8 cellular contexts compared by ENCODE assay signal in the genomic region with DNA sequence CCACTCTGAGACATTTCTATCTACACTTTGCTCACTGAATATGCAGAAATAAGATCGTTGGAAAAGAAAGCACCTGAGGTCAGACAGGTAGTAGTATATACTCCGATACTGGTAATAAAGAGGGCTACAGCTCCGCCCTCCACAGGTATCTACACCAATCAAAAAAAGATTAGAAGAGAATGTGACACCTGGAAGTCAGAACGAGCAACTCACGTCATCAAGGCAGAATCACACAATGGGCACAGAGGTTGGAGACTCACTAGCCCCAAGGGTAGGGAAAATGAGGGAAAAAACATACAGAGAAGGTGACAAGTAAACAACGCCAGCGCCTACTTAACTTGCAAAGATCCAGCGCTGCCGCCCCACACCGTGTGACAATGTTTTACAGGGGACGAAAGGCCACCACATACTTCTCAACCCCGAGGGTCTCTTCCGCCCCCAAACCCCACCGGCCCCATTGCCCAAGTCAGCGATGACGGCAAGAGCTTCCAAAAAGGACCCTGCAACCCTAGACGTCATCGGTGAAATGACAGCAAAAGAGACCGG. TPM values are rescaled to one million over a fixed set of nuclear protein-coding genes. Genes with fewer than 3 reads are reported as not detected.
DNase-seq lines count a peak whose midpoint lies in the region; ATAC-seq and TF ChIP-seq lines count a peak whose summit lies in the region.

No MANE protein-coding gene starts in this region.

- H3K36me3 Mint-ChIP-seq in MCF 10A (ENCODE audit: insufficient read depth, unreplicated experiment), result no peaks in the 10 kb centered on the region

- H3K4me1 Mint-ChIP-seq in MCF 10A (ENCODE audit: insufficient read depth, unreplicated experiment), result peaks cover 18% of the 10 kb centered on the region

- no peaks in the 10 kb centered on the region for H3K27me3 Mint-ChIP-seq in MCF 10A (ENCODE audit: insufficient read depth, unreplicated experiment)

- intact Hi-C loops in MCF 10A (cut with micrococcal nuclease), result no loop called here

- peak overlapping the region; percentile 85 for H3K4me3 Mint-ChIP-seq in MCF 10A (ENCODE audit: unreplicated experiment)

- H3K9me3 Mint-ChIP-seq in MCF 10A (ENCODE audit: unreplicated experiment), result no peaks in the 10 kb centered on the region

- DNase-seq in DMS79 (lab: John Stamatoyannopoulos, UW) (peak; percentile 70), HuH-7.5 (ENCODE audit: low spot score) (peak; percentile 12), RPMI8226 (peak; percentile 78), MCF 10A (ENCODE audit: unreplicated experiment) (peak; percentile 71), iPS-NIHi11 (ENCODE audit: low spot score) (peak; percentile 60), skeletal muscle cell (ENCODE audit: low read depth) (peak; percentile 16), OCI-M2 (lab: John Stamatoyannopoulos, UW; ENCODE audit: unreplicated experiment) (no peak)

- no peak for TF ChIP-seq CTCF in MCF 10A (IDR thresholded peaks at IDR 0.05; ENCODE audit: unreplicated experiment)

- peak overlapping the region; percentile 64 for H3K4me3 ChIP-seq in skeletal muscle cell (ENCODE audit: low read depth, low read length)

- peak; percentile 32 for ATAC-seq in GM21381 (IDR thresholded peaks at IDR 0.05; ENCODE audit: unreplicated experiment)

- peak overlapping the region; percentile 91 for H3K27ac Mint-ChIP-seq in MCF 10A (ENCODE audit: low read depth, unreplicated experiment)

- POLR2A ChIA-PET in MCF 10A (lab: Yijun Ruan, JAX), result interaction anchor here (0.6 to 1.5 kb wide), 9 partner anchors 9 to 915 kb away, joined by 3 to 13 read pairs (median 4); no protein-coding TSS in a partner anchor

- CTCF ChIA-PET in MCF 10A (lab: Yijun Ruan, JAX), result interaction anchor here (0.6 to 1.9 kb wide), 9 partner anchors 9 to 1157 kb away, joined by 3 to 7 read pairs (median 3); no protein-coding TSS in a partner anchor

- BruUV-seq in MCF 10A (replicated peaks; lab: Mats Ljungman, UMichigan), result no TSS peak

RNA-seq across cellular contexts. Expression of a gene that starts 0.7 kb away (rescaled TPM):
- total RNA-seq in MCF 10A (2022), result 18.1 and 20.7 TPM in 2 replicates
